ENCODE assay signal across 16 cellular contexts in genomic region chr6:6395581-6396197, GRCh38.
DNase-seq lines count a peak whose midpoint lies in the region; ATAC-seq and TF ChIP-seq lines count a peak whose summit lies in the region.
"Had no signal": no experiment of that assay in that cellular context is flagged by ENCODE, and none has a peak within 500 bp of the region (broad histone marks: within the 10 kb centered on the region; RNA-seq: fewer than 3 reads in every experiment).

No MANE protein-coding gene starts in this region.

- no peaks in the 10 kb centered on the region for H3K9me3 ChIP-seq in right cardiac atrium (ENCODE audit: control insufficient read depth, low read length)
- no peaks in the 10 kb centered on the region for H3K9me3 ChIP-seq in tibial artery
- H3K9me3 ChIP-seq: gastroesophageal sphincter had no signal

- 41% methylated on average over 5 of the region's 5 CpGs for WGBS in right cardiac atrium

- H3K4me3 ChIP-seq in right cardiac atrium (ENCODE audit: low read length): no peak overlapping the region
- H3K4me3 ChIP-seq in tibial artery: no peak overlapping the region
- H3K4me3 ChIP-seq: gastroesophageal sphincter had no signal

- intact Hi-C loops in right cardiac atrium (cut with DNase I) (no loop called here), tibial artery (cut with DNase I; ENCODE audit: low total_unique reads) (no loop called here)

- TF ChIP-seq CTCF in tibial artery (IDR thresholded peaks at IDR 0.05): no peak

- H3K27me3 ChIP-seq in right cardiac atrium (ENCODE audit: control insufficient read depth, insufficient read depth): no peaks in the 10 kb centered on the region
- H3K27me3 ChIP-seq in tibial artery: no peaks in the 10 kb centered on the region
- H3K27me3 ChIP-seq: gastroesophageal sphincter had no signal

- H3K4me1 ChIP-seq in right cardiac atrium (ENCODE audit: control insufficient read depth, insufficient read depth, low read length) (no peaks in the 10 kb centered on the region), tibial artery (peaks cover 0 to 33% (median 8%) of the 10 kb centered on the region in 4 donors)
- H3K4me1 ChIP-seq: gastroesophageal sphincter had no signal

- H3K27ac ChIP-seq in right cardiac atrium (ENCODE audit: low read length): peak overlapping the region; percentile 88
- H3K27ac ChIP-seq in tibial artery: peak overlapping the region; percentile 59 to 76
- H3K27ac ChIP-seq: gastroesophageal sphincter had no signal

- H3K36me3 ChIP-seq in tibial artery: no peaks in the 10 kb centered on the region
- H3K36me3 ChIP-seq: gastroesophageal sphincter had no signal

- ATAC-seq in right cardiac atrium: peak; percentile 89 to 93
- ATAC-seq: activated CD4-positive, alpha-beta T cell treated with anti-CD3 and anti-CD28 coated beads for 36 hours; gastroesophageal sphincter had no signal

- DNase-seq in Kasumi-1 (lab: John Stamatoyannopoulos, UW): peak; percentile 62 to 81
- DNase-seq in SKM-1 treated with dmso at 0.1 percent for 144 hours (lab: John Stamatoyannopoulos, UW; ENCODE audit: unreplicated experiment): peak; percentile 84
- peak in 1 of 3 donors; percentile 51 for DNase-seq in right cardiac atrium
- peak in 1 of 2 donors; percentile 44 for DNase-seq in tibial artery
- DNase-seq in AG20443 (ENCODE audit: low spot score): no peak
- DNase-seq in iPS-NIHi11 (ENCODE audit: low spot score): no peak
- no peak for DNase-seq in activated CD4-positive, CD25-positive, alpha-beta regulatory T cell (lab: John Stamatoyannopoulos, UW)
- DNase-seq: activated CD4-positive, alpha-beta T cell treated with anti-CD3 and anti-CD28 coated beads for 36 hours; activated naive CD4-positive, alpha-beta T cell treated with Interleukin-2 at 50 U/mL for 16 hours; immature natural killer cell; Karpas-422; mesendoderm; NCI-H226; SHP77 treated with DMSO at 0.1 percent for 48 hours; stimulated activated CD4-positive, alpha-beta T cell treated with anti-CD3 and anti-CD28 coated beads, Interleukin-2, amount 100 ng/mL, for 48 hours had no signal

Comparison
In these comparisons a context has a peak if more than half of its experiments do, and no peak if none do; other contexts are left out.
1. DNase-seq: peak in Kasumi-1 (2 of 2) and SKM-1 treated with dmso at 0.1 percent for 144 hours (single experiment); none in AG20443 (single experiment), iPS-NIHi11 (single experiment) and activated CD4-positive, CD25-positive, alpha-beta regulatory T cell (0 of 4).